ENCODE assay signal across 1 cellular context in genomic region chr10:71981024-71981867, GRCh38.
TF ChIP-seq lines count a peak whose summit lies in the region.

No MANE protein-coding gene starts in this region.

TF ChIP-seq in HepG2, 621 proteins besides CTCF, POLR2A, EP300 and RAD21 (continued from another document and continues in another):
- TF ChIP-seq ZBED4 (CRISPR knock-in tag; IDR thresholded peaks at IDR 0.05; ENCODE audit: borderline replicate concordance) (no peak), ZBTB26 (CRISPR knock-in tag; IDR thresholded peaks at IDR 0.05; ENCODE audit: borderline replicate concordance) (0 out of 2 replicates have a peak, but pooled peaks have one; percentile 54), TRIM22 (IDR thresholded peaks at IDR 0.05) (no peak), THAP7 (CRISPR knock-in tag; IDR thresholded peaks at IDR 0.05) (no peak), ZNF367 (CRISPR knock-in tag; IDR thresholded peaks at IDR 0.05; ENCODE audit: borderline replicate concordance) (no peak), ZNF766 (CRISPR knock-in tag; IDR thresholded peaks at IDR 0.05; ENCODE audit: borderline replicate concordance) (no peak), ZNF629 (CRISPR knock-in tag; conservative IDR thresholded peaks at IDR 0.05) (0 out of 2 replicates have a peak, but pooled peaks have one; percentile 28), THAP9 (CRISPR knock-in tag; IDR thresholded peaks at IDR 0.05; ENCODE audit: borderline replicate concordance) (no peak), ZFP36 (IDR thresholded peaks at IDR 0.05; ENCODE audit: borderline replicate concordance, low read depth, low read length, partially characterized antibody) (no peak), MXD3 (CRISPR knock-in tag; IDR thresholded peaks at IDR 0.05) (no peak), ZXDC (CRISPR knock-in tag; IDR thresholded peaks at IDR 0.05) (no peak), ZNF446 (CRISPR knock-in tag; IDR thresholded peaks at IDR 0.05) (no peak), ZNF644 (CRISPR knock-in tag; IDR thresholded peaks at IDR 0.05; ENCODE audit: low read depth) (no peak; the same call in 1 of the 2 replicates), ZNF142 (CRISPR knock-in tag; IDR thresholded peaks at IDR 0.05) (no peak), ZNF841 (CRISPR knock-in tag; IDR thresholded peaks at IDR 0.05; ENCODE audit: borderline replicate concordance) (no peak), ZMYM4 (CRISPR knock-in tag; IDR thresholded peaks at IDR 0.05) (no peak), SOX5 (CRISPR knock-in tag; IDR thresholded peaks at IDR 0.05; ENCODE audit: borderline replicate concordance) (peak; percentile 81; the same call in 1 of the 2 replicates), ZNF572 (CRISPR knock-in tag; IDR thresholded peaks at IDR 0.05) (no peak), ZFX (CRISPR knock-in tag; IDR thresholded peaks at IDR 0.05; ENCODE audit: low read depth) (peak; percentile 57; the same call in 1 of the 2 replicates), ZNF737 (CRISPR knock-in tag; IDR thresholded peaks at IDR 0.05; ENCODE audit: borderline replicate concordance) (no peak), SPEN (CRISPR knock-in tag; IDR thresholded peaks at IDR 0.05; ENCODE audit: low read depth) (no peak), ZNF547 (CRISPR knock-in tag; IDR thresholded peaks at IDR 0.05) (0 out of 2 replicates have a peak, but pooled peaks have one; percentile 60), ZNF263 (CRISPR knock-in tag; IDR thresholded peaks at IDR 0.05) (0 out of 2 replicates have a peak, but pooled peaks have one; percentile 35), ZFY (CRISPR knock-in tag; IDR thresholded peaks at IDR 0.05) (peak; percentile 53), ADNP (CRISPR knock-in tag; IDR thresholded peaks at IDR 0.05) (no peak), POGZ (CRISPR knock-in tag; IDR thresholded peaks at IDR 0.05) (no peak), FOXP4 (CRISPR knock-in tag; IDR thresholded peaks at IDR 0.05) (peak; percentile 50; the same call in 1 of the 2 replicates), NFIC (IDR thresholded peaks at IDR 0.05; ENCODE audit: low read length) (peak; percentile 21; the same call in 1 of the 2 replicates), ZNF747 (CRISPR knock-in tag; IDR thresholded peaks at IDR 0.05; ENCODE audit: borderline replicate concordance) (peak; percentile 78), ATM (IDR thresholded peaks at IDR 0.05; ENCODE audit: borderline replicate concordance) (no peak), TFAP4 (IDR thresholded peaks at IDR 0.05; ENCODE audit: borderline replicate concordance, low read depth) (peak; percentile 91), ZNF83 (CRISPR knock-in tag; IDR thresholded peaks at IDR 0.05; ENCODE audit: borderline replicate concordance) (no peak), NFKBIZ (CRISPR knock-in tag; IDR thresholded peaks at IDR 0.05) (no peak), ZNF761 (CRISPR knock-in tag; conservative IDR thresholded peaks at IDR 0.05) (no peak), TOE1 (CRISPR knock-in tag; IDR thresholded peaks at IDR 0.05) (no peak), ONECUT2 (CRISPR knock-in tag; IDR thresholded peaks at IDR 0.05) (no peak)
